Comparison of ENCODE assay signal across 8 cellular contexts in the genomic region with DNA sequence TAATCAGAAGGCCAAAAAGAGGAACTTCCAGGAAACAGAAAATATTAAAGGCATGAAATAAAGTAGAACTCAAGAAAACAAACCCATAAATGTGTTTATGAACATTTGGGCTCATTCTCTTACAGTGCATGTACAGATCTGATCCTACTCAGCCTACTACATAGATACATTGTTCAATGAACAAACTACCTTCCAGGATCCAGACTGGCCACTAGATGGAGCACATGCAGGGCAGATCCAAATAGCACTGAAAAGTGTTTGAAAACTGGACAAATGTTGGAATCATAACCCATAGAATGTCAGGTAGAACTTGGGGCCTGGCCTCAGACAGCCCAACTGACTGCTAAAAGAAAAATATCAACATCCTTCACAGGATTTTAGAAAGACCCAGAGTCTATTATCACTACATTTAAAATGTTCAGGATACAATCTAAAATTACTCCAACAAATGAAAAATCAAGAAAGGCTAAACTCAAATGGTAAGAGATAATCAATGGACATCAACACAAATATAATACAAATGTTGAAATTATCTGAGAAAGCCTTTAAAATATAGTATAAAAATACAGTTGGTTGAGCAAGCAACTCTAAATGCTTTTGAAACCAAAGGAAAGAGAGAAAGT.
DNase-seq lines count a peak whose midpoint lies in the region; ATAC-seq and TF ChIP-seq lines count a peak whose summit lies in the region.

No MANE protein-coding gene starts in this region.

- H3K4me1 ChIP-seq in RWPE2 (ENCODE audit: insufficient read depth, poor library complexity, severe bottlenecking) (peaks cover 13% of the 10 kb centered on the region), upper lobe of right lung (peaks cover 8% of the 10 kb centered on the region)

- intact Hi-C loops in upper lobe of right lung (cut with DNase I) = no loop called here

- CTCF ChIA-PET in activated naive CD4-positive, alpha-beta T cell treated with anti-CD3 and anti-CD28 coated beads, Interleukin-2, amount 10 ng/mL, durations not matched to agents 7 days and 5 days (lab: Charles Lee) = interaction anchor here (1.2 kb wide), 1 partner anchor 17 kb away, joined by 3 read pairs; no protein-coding TSS in a partner anchor

- no peaks in the 10 kb centered on the region for H3K9me3 Mint-ChIP-seq in activated naive CD4-positive, alpha-beta T cell treated with anti-CD3 and anti-CD28 coated beads, Interleukin-2, amount 10 ng/mL, durations not matched to agents 7 days and 5 days

- H3K27ac ChIP-seq in HL-60 (replicated peaks) (no peak overlapping the region), RWPE2 (ENCODE audit: poor library complexity, severe bottlenecking) (no peak overlapping the region), upper lobe of right lung (no peak overlapping the region)

- H3K27me3 Mint-ChIP-seq in activated naive CD4-positive, alpha-beta T cell treated with anti-CD3 and anti-CD28 coated beads, Interleukin-2, amount 10 ng/mL, durations not matched to agents 7 days and 5 days = peaks cover 3% of the 10 kb centered on the region

- DNase-seq in activated naive CD4-positive, alpha-beta T cell treated with anti-CD3 and anti-CD28 coated beads, Interleukin-2, amount 10 ng/mL, durations not matched to agents 7 days and 5 days = peak; percentile 43
- no peak for DNase-seq in activated naive CD4-positive, alpha-beta T cell (lab: John Stamatoyannopoulos, UW)
- peak in 1 of 2 experiments; percentile 35 for DNase-seq in HL-60 (ENCODE audit: low read depth in 1 of 2, low spot score in 1 of 2)
- no peak for DNase-seq in RWPE2 (ENCODE audit: low spot score)
- DNase-seq in fibroblast of villous mesenchyme (ENCODE audit: low read depth) = peak; percentile 51
- DNase-seq in upper lobe of right lung = no peak
- no peak for DNase-seq in effector CD4-positive, alpha-beta T cell

- H3K4me3 ChIP-seq in HL-60 (replicated peaks; ENCODE audit: insufficient read depth, low read length) (no peak overlapping the region), RWPE2 (ENCODE audit: severe bottlenecking) (no peak overlapping the region), fibroblast of villous mesenchyme (ENCODE audit: low read depth, low read length) (no peak overlapping the region), upper lobe of right lung (no peak overlapping the region)

- H3K36me3 Mint-ChIP-seq in activated naive CD4-positive, alpha-beta T cell treated with anti-CD3 and anti-CD28 coated beads, Interleukin-2, amount 10 ng/mL, durations not matched to agents 7 days and 5 days = no peaks in the 10 kb centered on the region

- H3K4me3 Mint-ChIP-seq in activated naive CD4-positive, alpha-beta T cell treated with anti-CD3 and anti-CD28 coated beads, Interleukin-2, amount 10 ng/mL, durations not matched to agents 7 days and 5 days = no peak overlapping the region

- ATAC-seq in RWPE2 (ENCODE audit: low read depth) = peak; percentile 52; the same call in 1 of the 3 replicates
- peak; percentile 65 for ATAC-seq in upper lobe of right lung
- ATAC-seq in GM21360 (IDR thresholded peaks at IDR 0.05; ENCODE audit: unreplicated experiment) = no peak

- no peaks in the 10 kb centered on the region for H3K9me3 ChIP-seq in RWPE2 (ENCODE audit: severe bottlenecking)
- no peaks in the 10 kb centered on the region for H3K9me3 ChIP-seq in upper lobe of right lung

- no peak overlapping the region for H3K27ac Mint-ChIP-seq in activated naive CD4-positive, alpha-beta T cell treated with anti-CD3 and anti-CD28 coated beads, Interleukin-2, amount 10 ng/mL, durations not matched to agents 7 days and 5 days

- peaks cover 2% of the 10 kb centered on the region for H3K27me3 ChIP-seq in HL-60 (ENCODE audit: insufficient read depth, poor library complexity, severe bottlenecking)
- H3K27me3 ChIP-seq in RWPE2 (ENCODE audit: insufficient read depth, poor library complexity, severe bottlenecking) = no peaks in the 10 kb centered on the region
- no peaks in the 10 kb centered on the region for H3K27me3 ChIP-seq in upper lobe of right lung

- TF ChIP-seq CTCF in HL-60 (IDR thresholded peaks at IDR 0.05; ENCODE audit: insufficient read depth, low read length) = peak; percentile 77
- TF ChIP-seq CTCF in RWPE2 (IDR thresholded peaks at IDR 0.05; ENCODE audit: poor library complexity, severe bottlenecking) = peak; percentile 86
- TF ChIP-seq CTCF in fibroblast of villous mesenchyme (IDR thresholded peaks at IDR 0.05; ENCODE audit: insufficient read depth, low read depth, low read length) = peak; percentile 90
- TF ChIP-seq CTCF in upper lobe of right lung (IDR thresholded peaks at IDR 0.05) = peak; percentile 63

- H3K36me3 ChIP-seq in RWPE2 (ENCODE audit: low read depth) (no peaks in the 10 kb centered on the region), upper lobe of right lung (no peaks in the 10 kb centered on the region)

- no peaks in the 10 kb centered on the region for H3K4me1 Mint-ChIP-seq in activated naive CD4-positive, alpha-beta T cell treated with anti-CD3 and anti-CD28 coated beads, Interleukin-2, amount 10 ng/mL, durations not matched to agents 7 days and 5 days

Comparison
In these comparisons a context has a peak if more than half of its experiments do, and no peak if none do; other contexts are left out.
1. DNase-seq: peak in activated naive CD4-positive, alpha-beta T cell treated with anti-CD3 and anti-CD28 coated beads, Interleukin-2, amount 10 ng/mL, durations not matched to agents 7 days and 5 days (single experiment) and fibroblast of villous mesenchyme (single experiment); none in activated naive CD4-positive, alpha-beta T cell (0 of 4), RWPE2 (single experiment), upper lobe of right lung (single experiment) and effector CD4-positive, alpha-beta T cell (single experiment).
2. Peak in every context shown above with its lines, with median percentiles within 50 percentile points of each other: CTCF ChIP-seq.